Comparison of ENCODE assay signal across 10 cellular contexts in the genomic region with DNA sequence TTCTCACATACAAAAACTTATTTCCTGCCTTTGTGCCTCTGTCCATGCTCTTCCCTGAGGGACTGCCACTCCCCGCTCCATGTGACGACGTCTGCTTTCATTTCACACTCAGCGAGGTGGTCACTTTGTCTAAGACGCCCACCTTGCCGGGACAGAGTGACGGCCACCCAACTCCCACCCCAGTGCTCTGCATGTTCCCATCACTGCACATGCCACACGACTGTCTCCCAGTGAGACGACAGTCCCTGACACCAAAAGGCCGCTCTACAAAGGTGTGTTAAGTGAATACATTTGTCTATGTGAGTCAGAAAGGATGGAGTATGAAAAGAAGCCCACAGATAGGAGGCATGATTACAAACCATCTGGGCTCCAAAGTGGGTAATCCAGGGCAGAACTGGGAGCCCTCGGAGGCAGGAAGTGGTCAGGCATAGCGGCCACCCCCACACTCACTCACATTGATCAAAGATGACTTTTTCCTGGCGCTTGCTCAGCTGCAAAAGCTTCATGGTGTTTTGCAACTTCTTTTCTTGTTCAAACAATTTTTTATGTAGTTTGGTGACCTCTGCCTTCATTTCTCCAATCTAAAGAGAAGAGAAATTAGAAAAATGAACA.
DNase-seq lines count a peak whose midpoint lies in the region; ATAC-seq and TF ChIP-seq lines count a peak whose summit lies in the region.
"Had no signal": no experiment of that assay in that cellular context is flagged by ENCODE, and none has a peak within 500 bp of the region (broad histone marks: within the 10 kb centered on the region; RNA-seq: fewer than 3 reads in every experiment).

No MANE protein-coding gene starts in this region.

- no peak overlapping the region for H3K4me3 ChIP-seq in retinal pigment epithelial cell (ENCODE audit: low read length)
- H3K4me3 ChIP-seq: gastrocnemius medialis had no signal

- no peaks in the 10 kb centered on the region for H3K27me3 Mint-ChIP-seq in chondrocyte (ENCODE audit: low read depth)

- ATAC-seq in HG02678 (IDR thresholded peaks at IDR 0.05; ENCODE audit: unreplicated experiment) = no peak
- ATAC-seq: gastrocnemius medialis, Panc1 had no signal

- H3K36me3 Mint-ChIP-seq in chondrocyte (ENCODE audit: low read depth) = peaks cover 32% of the 10 kb centered on the region

- TF ChIP-seq CTCF in chondrocyte (IDR thresholded peaks at IDR 0.05) = no peak
- TF ChIP-seq CTCF in retinal pigment epithelial cell (conservative IDR thresholded peaks at IDR 0.05; ENCODE audit: low read depth, low read length) = no peak

- H3K4me3 Mint-ChIP-seq in chondrocyte (ENCODE audit: unreplicated experiment) = peak overlapping the region; percentile 48

- peak overlapping the region; percentile 39 for H3K27ac Mint-ChIP-seq in chondrocyte (ENCODE audit: unreplicated experiment)

- DNase-seq in EL (peak; percentile 95), RPMI7951 (ENCODE audit: low read depth) (peak; percentile 95), chondrocyte (ENCODE audit: low spot score) (no peak), retinal pigment epithelial cell (ENCODE audit: low read depth) (peak; percentile 38), NCI-H510A (lab: John Stamatoyannopoulos, UW) (no peak), DMS114 treated with DMSO at 0.1 percent for 48 hours (lab: John Stamatoyannopoulos, UW; ENCODE audit: unreplicated experiment) (no peak)
- no peak for DNase-seq in central memory CD4-positive, alpha-beta T cell
- DNase-seq: gastrocnemius medialis had no signal

- H3K4me1 Mint-ChIP-seq in chondrocyte (ENCODE audit: low read depth) = peaks cover 56% of the 10 kb centered on the region

- H3K9me3 Mint-ChIP-seq in chondrocyte (ENCODE audit: low read depth) = no peaks in the 10 kb centered on the region

Comparison
In these comparisons a context has a peak if more than half of its experiments do, and no peak if none do; other contexts are left out.
1. DNase-seq: peak in EL (single experiment), RPMI7951 (single experiment) and retinal pigment epithelial cell (single experiment); none in chondrocyte (single experiment), NCI-H510A (single experiment), DMS114 treated with DMSO at 0.1 percent for 48 hours (single experiment) and central memory CD4-positive, alpha-beta T cell (single experiment).